In the genomic region with DNA sequence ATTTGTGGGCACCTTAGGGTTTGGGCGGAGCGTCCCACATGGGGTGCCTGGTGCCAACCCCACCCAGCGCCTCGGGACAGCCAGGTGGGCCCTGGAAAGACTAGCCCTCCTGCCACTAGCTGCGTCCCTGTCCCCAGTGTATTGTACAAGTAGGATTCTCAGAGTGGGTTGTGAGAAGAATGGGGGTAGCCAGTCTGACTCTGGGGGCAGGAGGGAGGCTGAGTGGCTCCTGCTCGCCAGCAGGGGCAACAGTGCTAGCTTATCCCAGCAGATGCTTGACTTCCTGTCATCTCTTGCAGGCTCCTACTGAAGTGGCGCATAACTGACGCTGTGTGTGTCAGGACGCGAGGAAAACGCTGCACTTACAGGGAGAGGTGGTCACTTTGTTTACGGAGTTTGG, we compare ENCODE assay signal across 1 cellular context.
TF ChIP-seq lines count a peak whose summit lies in the region.

No MANE protein-coding gene starts in this region.

TF ChIP-seq in endothelial cell of umbilical vein, 7 proteins besides CTCF, POLR2A, EP300 and RAD21:
- TF ChIP-seq EZH2 (IDR thresholded peaks at IDR 0.05; ENCODE audit: borderline replicate concordance, low read depth, low read length, severe bottlenecking) (no peak), MAX (IDR thresholded peaks at IDR 0.05; ENCODE audit: insufficient read depth, insufficient read length) (no peak), GATA2 (IDR thresholded peaks at IDR 0.05; ENCODE audit: insufficient read depth, insufficient read length, low read depth, low read length) (no peak), FOS (IDR thresholded peaks at IDR 0.05; ENCODE audit: borderline replicate concordance, insufficient read depth, low read length) (no peak), JUN (IDR thresholded peaks at IDR 0.05; ENCODE audit: borderline replicate concordance, insufficient read depth, insufficient read length, low read depth) (no peak), MYC (IDR thresholded peaks at IDR 0.05; ENCODE audit: low read depth, low read length) (no peak), POLR2AphosphoS5 (IDR thresholded peaks at IDR 0.05; ENCODE audit: insufficient read depth, low read depth, low read length) (no peak)
TF ChIP-seq in endothelial cell of umbilical vein: peak in this region for 0.
